In genomic region chr2:45567974-45568789, GRCh38 we compare ENCODE assay signal across 1 cellular context.
TF ChIP-seq lines count a peak whose summit lies in the region.

No MANE protein-coding gene starts in this region.

TF ChIP-seq in HEK293, 187 proteins besides CTCF, POLR2A, EP300 and RAD21 (continued from another document):
- TF ChIP-seq ZBTB11 (tag by site-specific recombination; conservative IDR thresholded peaks at IDR 0.05; ENCODE audit: low read depth) (peak; percentile 59), ZNF223 (tag by site-specific recombination; IDR thresholded peaks at IDR 0.05) (no peak), ZNF654 (tag by site-specific recombination; IDR thresholded peaks at IDR 0.05; ENCODE audit: low read depth) (no peak), ZSCAN16 (tag by site-specific recombination; IDR thresholded peaks at IDR 0.05) (no peak), ZNF248 (tag by site-specific recombination; IDR thresholded peaks at IDR 0.05) (no peak), ZNF843 (tag by site-specific recombination; IDR thresholded peaks at IDR 0.05) (no peak), SETDB1 (IDR thresholded peaks at IDR 0.05; ENCODE audit: insufficient read length, low read length) (peak; percentile 73), OSR2 (tag by site-specific recombination; IDR thresholded peaks at IDR 0.05) (peak; percentile 17; the same call in 1 of the 2 replicates), ZNF518A (tag by site-specific recombination; conservative IDR thresholded peaks at IDR 0.05; ENCODE audit: low read depth) (peak; percentile 52), GLI2 (tag by site-specific recombination; IDR thresholded peaks at IDR 0.05; ENCODE audit: borderline replicate concordance, low read depth) (no peak), ZNF280C (tag by site-specific recombination; IDR thresholded peaks at IDR 0.05) (no peak), ZNF585B (tag by site-specific recombination; IDR thresholded peaks at IDR 0.05) (no peak), TRIM28 (IDR thresholded peaks at IDR 0.05; ENCODE audit: borderline replicate concordance, low read length) (peak; percentile 73; the same call in 1 of the 2 replicates), ZNF501 (tag by site-specific recombination; IDR thresholded peaks at IDR 0.05) (no peak), ZNF777 (tag by site-specific recombination; IDR thresholded peaks at IDR 0.05; ENCODE audit: borderline replicate concordance) (no peak), ZNF23 (tag by site-specific recombination; IDR thresholded peaks at IDR 0.05; ENCODE audit: borderline replicate concordance) (no peak), ZNF580 (tag by site-specific recombination; IDR thresholded peaks at IDR 0.05) (no peak), ZNF391 (tag by site-specific recombination; IDR thresholded peaks at IDR 0.05; ENCODE audit: borderline replicate concordance, low read depth) (no peak), ZNF664 (tag by site-specific recombination; IDR thresholded peaks at IDR 0.05) (peak; percentile 64; the same call in 1 of the 2 replicates), SCRT2 (tag by site-specific recombination; IDR thresholded peaks at IDR 0.05) (no peak), ZFP3 (tag by site-specific recombination; IDR thresholded peaks at IDR 0.05; ENCODE audit: low read depth) (no peak), ZNF24 (tag by site-specific recombination; IDR thresholded peaks at IDR 0.05) (no peak), TSHZ1 (tag by site-specific recombination; IDR thresholded peaks at IDR 0.05; ENCODE audit: borderline replicate concordance) (no peak), KLF8 (tag by site-specific recombination; IDR thresholded peaks at IDR 0.05) (no peak)
